In genomic region chr10:132595021-132595420, GRCh38 we compare ENCODE assay signal across 24 cellular contexts.
"Had no signal": no experiment of that assay in that cellular context is flagged by ENCODE, and none has a peak within 500 bp of the region (broad histone marks: within the 10 kb centered on the region; RNA-seq: fewer than 3 reads in every experiment).

No MANE protein-coding gene starts in this region.

- H3K4me3 ChIP-seq: breast epithelium, lung, ovary, right lobe of liver, transverse colon, vagina had no signal

- H3K9me3 ChIP-seq: ovary, right lobe of liver, transverse colon, vagina had no signal

- H3K27me3 Mint-ChIP-seq: activated CD4-positive, alpha-beta memory T cell treated with anti-CD3 and anti-CD28 coated beads for 36 hours had no signal

- H3K27me3 ChIP-seq: breast epithelium, ovary, right lobe of liver, transverse colon, vagina had no signal

- H3K27ac ChIP-seq: breast epithelium, ovary, right lobe of liver, vagina had no signal

- H3K4me1 ChIP-seq: breast epithelium had no signal

- H3K36me3 ChIP-seq: breast epithelium, ovary, right lobe of liver, transverse colon, vagina had no signal

- H3K4me3 Mint-ChIP-seq: activated CD4-positive, alpha-beta memory T cell treated with anti-CD3 and anti-CD28 coated beads for 36 hours; activated naive CD4-positive, alpha-beta T cell treated with anti-CD3 and anti-CD28 coated beads for 36 hours; activated T-helper 1 cell treated with anti-CD3 and anti-CD28 coated beads, Interleukin-12 subunit alpha, Interleukin-12 subunit beta, Interleukin-2, Interleukin-4 antibody, amounts not matched to agents 30 ng/mL and 10 ng/mL and 1 ng/mL, durations not matched to agents 14 hours and 24 hours and 36 hours; dendritic cell treated with granulocyte-macrophage colony-stimulating factor and Interleukin-4, amounts not matched to agents 40 ng/mL and 50 ng/mL, for 4 days; mesothelial cell of epicardium; neural crest cell; WTC11 had no signal

- H3K27ac Mint-ChIP-seq: activated CD4-positive, alpha-beta memory T cell treated with anti-CD3 and anti-CD28 coated beads for 36 hours; activated naive CD4-positive, alpha-beta T cell treated with anti-CD3 and anti-CD28 coated beads for 36 hours; activated T-helper 1 cell treated with anti-CD3 and anti-CD28 coated beads, Interleukin-12 subunit alpha, Interleukin-12 subunit beta, Interleukin-2, Interleukin-4 antibody, amounts not matched to agents 30 ng/mL and 10 ng/mL and 1 ng/mL, durations not matched to agents 14 hours and 24 hours and 36 hours; dendritic cell treated with granulocyte-macrophage colony-stimulating factor and Interleukin-4, amounts not matched to agents 40 ng/mL and 50 ng/mL, for 4 days; mesothelial cell of epicardium; WTC11 had no signal

- ATAC-seq: left colon, right lobe of liver, WTC11 had no signal

- DNase-seq: activated CD4-positive, alpha-beta memory T cell treated with anti-CD3 and anti-CD28 coated beads for 36 hours; activated CD4-positive, alpha-beta T cell treated with anti-CD3 and anti-CD28 coated beads for 4 hours; activated naive CD4-positive, alpha-beta T cell treated with anti-CD3 and anti-CD28 coated beads for 36 hours; activated T-cell treated with anti-CD3 and anti-CD28 coated beads for 4 hours; cerebellar nuclear complex; effector memory CD4-positive, alpha-beta T cell; foreskin fibroblast; hypothalamus; islet precursor cell; left colon; stimulated activated CD4-positive, alpha-beta T cell treated with anti-CD3 and anti-CD28 coated beads, Interleukin-4, amount 100 ng/mL, for 4 hours; stimulated activated naive CD4-positive, alpha-beta T cell; SW 1271; transverse colon had no signal
